In genomic region chr1:56225964-56226594, GRCh38 we compare ENCODE assay signal across 21 cellular contexts.
DNase-seq lines count a peak whose midpoint lies in the region; ATAC-seq, FAIRE-seq and TF ChIP-seq lines count a peak whose summit lies in the region.
"Had no signal": no experiment of that assay in that cellular context is flagged by ENCODE, and none has a peak within 500 bp of the region (broad histone marks: within the 10 kb centered on the region; RNA-seq: fewer than 3 reads in every experiment).

No MANE protein-coding gene starts in this region.

- H3K79me2 ChIP-seq in HepG2 (ENCODE audit: insufficient read depth, low read length) = no peaks in the 10 kb centered on the region

- DNase-seq in LNCaP clone FGC (ENCODE audit: low read depth) = peak; percentile 7
- peak; percentile 12 for DNase-seq in HepG2 (ENCODE audit: low spot score)
- no peak for DNase-seq in upper lobe of right lung
- DNase-seq in LoVo (ENCODE audit: low spot score) = no peak
- no peak for DNase-seq in activated CD4-positive, alpha-beta T cell treated with anti-CD3 and anti-CD28 coated beads, Interleukin-2, amount 50 U/mL, for 48 hours
- DNase-seq in activated naive CD4-positive, alpha-beta T cell treated with Interleukin-2 at 50 U/mL for 16 hours = no peak
- DNase-seq: CD4-positive, alpha-beta T cell; CD8-positive, alpha-beta memory T cell; DMS 273 treated with DMSO at 0.1 percent for 48 hours; DMS79; EL; GDM1; GM23248; H7; HCEC 1CT had no signal

- TF ChIP-seq CTCF in LNCaP clone FGC (IDR thresholded peaks at IDR 0.05; ENCODE audit: control insufficient read depth, extremely low read depth, insufficient read depth) = no peak
- no peak for TF ChIP-seq CTCF in HepG2 (CRISPR knock-in tag; IDR thresholded peaks at IDR 0.05)
- TF ChIP-seq CTCF in upper lobe of right lung (IDR thresholded peaks at IDR 0.05) = no peak

- H4K20me1 ChIP-seq in HepG2 (ENCODE audit: insufficient read depth, low read length) = no peaks in the 10 kb centered on the region
- H4K20me1 ChIP-seq: BLaER1 had no signal

- no peaks in the 10 kb centered on the region for H3K9me3 ChIP-seq in HepG2 (ENCODE audit: low read length)
- no peaks in the 10 kb centered on the region for H3K9me3 ChIP-seq in upper lobe of right lung
- H3K9me3 ChIP-seq: BLaER1 had no signal

- WGBS in HepG2 (ENCODE audit: low lambda C conversion rate) = 0% methylated on average over 1 of the region's 1 CpG

- POLR2A ChIA-PET in HepG2 (lab: Yijun Ruan, JAX) = no interaction called here

- H3K36me3 ChIP-seq in HepG2 (replicated peaks in 1 of 2; ENCODE audit: control insufficient read depth in 1 of 2, insufficient read depth in 2 of 2, low read length in 2 of 2) (no peaks in the 10 kb centered on the region), upper lobe of right lung (no peaks in the 10 kb centered on the region)
- H3K36me3 ChIP-seq: BLaER1 had no signal

- TF ChIP-seq RAD21 in HepG2 (CRISPR knock-in tag; IDR thresholded peaks at IDR 0.05) = no peak

- TF ChIP-seq EP300 in HepG2 (IDR thresholded peaks at IDR 0.05; ENCODE audit: low read depth in 2 of 2, low read length in 2 of 2) (peak in 1 of 2 experiments; percentile 39; a peak in 1 of 4 replicates), HepG2 (CRISPR knock-in tag; IDR thresholded peaks at IDR 0.05; ENCODE audit: borderline replicate concordance) (no peak)

- CTCF ChIA-PET in HepG2 (lab: Yijun Ruan, JAX; ENCODE audit: low intra/inter-chr PET ratio, low total read pairs) = no interaction called here

- no peak overlapping the region for H3K4me2 ChIP-seq in HepG2 (ENCODE audit: low read depth, low read length)
- H3K4me2 ChIP-seq: BLaER1 had no signal

- in situ Hi-C loops in HepG2 (cut with HindIII; ENCODE audit: extremely low pct_ligation_motif_present, low pct_unique_long_range_greater_than_20kb) = no loop called here

- H3K9ac ChIP-seq in HepG2 (ENCODE audit: insufficient read depth, low read depth, low read length) = no peak overlapping the region
- H3K9ac ChIP-seq: BLaER1, GM23248 had no signal

- ATAC-seq in HepG2 (no peak), upper lobe of right lung (peak; percentile 47)
- ATAC-seq: GM12878 had no signal

- H3K4me3 ChIP-seq in LNCaP clone FGC (ENCODE audit: low read depth, low read length) = no peak overlapping the region
- no peak overlapping the region for H3K4me3 ChIP-seq in HepG2 (replicated peaks in 1 of 3; ENCODE audit: insufficient read depth in 1 of 3, low read depth in 2 of 3, low read length in 3 of 3)
- H3K4me3 ChIP-seq in upper lobe of right lung = no peak overlapping the region
- H3K4me3 ChIP-seq: BLaER1, GM12878, GM23248 had no signal

- intact Hi-C loops in HepG2 (cut with micrococcal nuclease; ENCODE audit: unreplicated experiment) (no loop called here), upper lobe of right lung (cut with DNase I) (no loop called here)

- no TSS peak for BruUV-seq in HepG2 (replicated peaks; lab: Mats Ljungman, UMichigan)

- H3K4me1 ChIP-seq in HepG2 (ENCODE audit: insufficient read depth, low read length) (no peaks in the 10 kb centered on the region), upper lobe of right lung (no peaks in the 10 kb centered on the region)
- H3K4me1 ChIP-seq: BLaER1 had no signal

- no peak for TF ChIP-seq POLR2A in HepG2 (IDR thresholded peaks at IDR 0.05; ENCODE audit: insufficient read depth in 1 of 2, low read depth in 2 of 2, low read length in 2 of 2)

- no peak for FAIRE-seq in HepG2 (lab: Jason Lieb, UNC)
- FAIRE-seq: D721Med, GM12878, GM19239, H1 had no signal

- H3K27ac ChIP-seq in HepG2 (ENCODE audit: extremely low read length, insufficient read depth, low read length) (no peak overlapping the region), upper lobe of right lung (no peak overlapping the region)
- H3K27ac ChIP-seq: BLaER1, C4-2B, GM23248 had no signal

- H2AFZ ChIP-seq in HepG2 (ENCODE audit: low read length) = no peak overlapping the region
- H2AFZ ChIP-seq: GM23248 had no signal

- H3K27me3 ChIP-seq in HepG2 (ENCODE audit: control insufficient read depth in 1 of 2, insufficient read depth in 2 of 2, low read length in 2 of 2) = 0 out of 5 replicates have a peak, but pooled peaks cover 0 to 1% of the 10 kb centered on the region in 2 experiments
- no peaks in the 10 kb centered on the region for H3K27me3 ChIP-seq in upper lobe of right lung
- H3K27me3 ChIP-seq: BLaER1 had no signal

TF ChIP-seq in HepG2, 621 proteins besides CTCF, POLR2A, EP300 and RAD21:
- TF ChIP-seq HINFP (CRISPR knock-in tag; IDR thresholded peaks at IDR 0.05; ENCODE audit: low read depth) (no peak), ZNF576 (CRISPR knock-in tag; IDR thresholded peaks at IDR 0.05) (no peak), SOX6 (IDR thresholded peaks at IDR 0.05) (no peak), SOX6 (CRISPR knock-in tag; IDR thresholded peaks at IDR 0.05) (0 out of 2 replicates have a peak, but pooled peaks have one; percentile 16), MTF1 (CRISPR knock-in tag; IDR thresholded peaks at IDR 0.05) (no peak), ZNF597 (CRISPR knock-in tag; IDR thresholded peaks at IDR 0.05) (no peak), ZNF644 (CRISPR knock-in tag; IDR thresholded peaks at IDR 0.05; ENCODE audit: low read depth) (0 out of 2 replicates have a peak, but pooled peaks have one; percentile 9), SNAI1 (CRISPR knock-in tag; IDR thresholded peaks at IDR 0.05; ENCODE audit: borderline replicate concordance) (no peak), MAFF (IDR thresholded peaks at IDR 0.05; ENCODE audit: low read depth, low read length) (0 out of 2 replicates have a peak, but pooled peaks have one; percentile 47), KLF9 (CRISPR knock-in tag; IDR thresholded peaks at IDR 0.05; ENCODE audit: low read depth) (no peak), HNF4A (CRISPR knock-in tag; IDR thresholded peaks at IDR 0.05) (0 out of 2 replicates have a peak, but pooled peaks have one; percentile 13), MAFK (conservative IDR thresholded peaks at IDR 0.05 in 1 of 2, IDR thresholded peaks at IDR 0.05 in 1 of 2; ENCODE audit: low read length in 2 of 2) (peak; percentile 64 to 67), HNRNPLL (IDR thresholded peaks at IDR 0.05; ENCODE audit: low read depth, low read length, poor library complexity, severe bottlenecking) (no peak), FOXC1 (CRISPR knock-in tag; IDR thresholded peaks at IDR 0.05; ENCODE audit: borderline replicate concordance) (no peak)

Comparison
In these comparisons a context has a peak if more than half of its experiments do, and no peak if none do; other contexts are left out.
1. DNase-seq: peak in LNCaP clone FGC (single experiment) and HepG2 (single experiment); none in upper lobe of right lung (single experiment), LoVo (single experiment), activated CD4-positive, alpha-beta T cell treated with anti-CD3 and anti-CD28 coated beads, Interleukin-2, amount 50 U/mL, for 48 hours (0 of 2) and activated naive CD4-positive, alpha-beta T cell treated with Interleukin-2 at 50 U/mL for 16 hours (single experiment).